1 cellular context compared by ENCODE assay signal in the genomic region with DNA sequence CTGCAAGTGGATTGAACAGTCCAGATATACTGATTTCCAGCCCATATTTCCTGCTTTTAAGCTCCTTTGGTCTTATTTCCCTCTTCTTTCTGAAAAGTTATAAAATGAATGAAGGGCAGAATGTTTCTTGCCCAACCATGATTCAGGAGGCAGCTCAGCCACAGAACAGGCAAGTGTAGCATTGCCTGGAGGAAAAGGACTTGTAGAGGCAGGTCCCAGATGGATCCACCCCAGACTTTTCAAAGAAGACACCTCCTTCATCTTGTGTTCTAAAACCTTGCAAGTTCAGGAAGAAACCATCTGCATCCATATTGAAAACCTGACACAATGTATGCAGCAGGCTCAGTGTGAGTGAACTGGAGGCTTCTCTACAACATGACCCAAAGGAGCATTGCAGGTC.
TF ChIP-seq lines count a peak whose summit lies in the region.

A gene with protein sequence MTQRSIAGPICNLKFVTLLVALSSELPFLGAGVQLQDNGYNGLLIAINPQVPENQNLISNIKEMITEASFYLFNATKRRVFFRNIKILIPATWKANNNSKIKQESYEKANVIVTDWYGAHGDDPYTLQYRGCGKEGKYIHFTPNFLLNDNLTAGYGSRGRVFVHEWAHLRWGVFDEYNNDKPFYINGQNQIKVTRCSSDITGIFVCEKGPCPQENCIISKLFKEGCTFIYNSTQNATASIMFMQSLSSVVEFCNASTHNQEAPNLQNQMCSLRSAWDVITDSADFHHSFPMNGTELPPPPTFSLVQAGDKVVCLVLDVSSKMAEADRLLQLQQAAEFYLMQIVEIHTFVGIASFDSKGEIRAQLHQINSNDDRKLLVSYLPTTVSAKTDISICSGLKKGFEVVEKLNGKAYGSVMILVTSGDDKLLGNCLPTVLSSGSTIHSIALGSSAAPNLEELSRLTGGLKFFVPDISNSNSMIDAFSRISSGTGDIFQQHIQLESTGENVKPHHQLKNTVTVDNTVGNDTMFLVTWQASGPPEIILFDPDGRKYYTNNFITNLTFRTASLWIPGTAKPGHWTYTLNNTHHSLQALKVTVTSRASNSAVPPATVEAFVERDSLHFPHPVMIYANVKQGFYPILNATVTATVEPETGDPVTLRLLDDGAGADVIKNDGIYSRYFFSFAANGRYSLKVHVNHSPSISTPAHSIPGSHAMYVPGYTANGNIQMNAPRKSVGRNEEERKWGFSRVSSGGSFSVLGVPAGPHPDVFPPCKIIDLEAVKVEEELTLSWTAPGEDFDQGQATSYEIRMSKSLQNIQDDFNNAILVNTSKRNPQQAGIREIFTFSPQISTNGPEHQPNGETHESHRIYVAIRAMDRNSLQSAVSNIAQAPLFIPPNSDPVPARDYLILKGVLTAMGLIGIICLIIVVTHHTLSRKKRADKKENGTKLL (plus strand): TSS at position 299 of the 400 bp plus-strand sequence. CDS start 77 bp downstream, at position 376.

TF ChIP-seq in H1, 55 proteins besides CTCF, POLR2A, EP300 and RAD21:
- TF ChIP-seq RNF2 (IDR thresholded peaks at IDR 0.05; ENCODE audit: borderline replicate concordance, low read depth, low read length, missing control alignments, poor library complexity, severe bottlenecking) (no peak), KDM1A (IDR thresholded peaks at IDR 0.05; ENCODE audit: borderline replicate concordance, low read length) (no peak), RBBP5 (IDR thresholded peaks at IDR 0.05; ENCODE audit: borderline replicate concordance, low read depth, low read length) (no peak), CEBPB (IDR thresholded peaks at IDR 0.05; ENCODE audit: low read depth, low read length) (no peak), GABPA (IDR thresholded peaks at IDR 0.05; ENCODE audit: borderline replicate concordance, insufficient read depth, low read length) (no peak), ASH2L (IDR thresholded peaks at IDR 0.05; ENCODE audit: low read length) (no peak), RXRA (IDR thresholded peaks at IDR 0.05; ENCODE audit: insufficient read depth, low read depth, low read length) (no peak), NRF1 (IDR thresholded peaks at IDR 0.05; ENCODE audit: low read depth, low read length) (no peak), CHD2 (IDR thresholded peaks at IDR 0.05; ENCODE audit: low read length) (no peak), CREB1 (IDR thresholded peaks at IDR 0.05) (no peak), ZNF274 (IDR thresholded peaks at IDR 0.05; ENCODE audit: borderline replicate concordance, extremely low read depth, low read length) (no peak), SIN3A (conservative IDR thresholded peaks at IDR 0.05 in 1 of 2, IDR thresholded peaks at IDR 0.05 in 1 of 2; ENCODE audit: low read depth in 1 of 2, low read length in 2 of 2) (no peak), TAF1 (IDR thresholded peaks at IDR 0.05; ENCODE audit: low read depth, low read length) (no peak), CHD1 (IDR thresholded peaks at IDR 0.05; ENCODE audit: low read depth, low read length) (no peak), YY1 (IDR thresholded peaks at IDR 0.05; ENCODE audit: low read depth, low read length) (no peak), EZH2 (IDR thresholded peaks at IDR 0.05; ENCODE audit: low read depth, low read length, severe bottlenecking) (no peak), EGR1 (IDR thresholded peaks at IDR 0.05; ENCODE audit: borderline replicate concordance, low read depth, low read length) (no peak)
- TF ChIP-seq, protein P1, sequence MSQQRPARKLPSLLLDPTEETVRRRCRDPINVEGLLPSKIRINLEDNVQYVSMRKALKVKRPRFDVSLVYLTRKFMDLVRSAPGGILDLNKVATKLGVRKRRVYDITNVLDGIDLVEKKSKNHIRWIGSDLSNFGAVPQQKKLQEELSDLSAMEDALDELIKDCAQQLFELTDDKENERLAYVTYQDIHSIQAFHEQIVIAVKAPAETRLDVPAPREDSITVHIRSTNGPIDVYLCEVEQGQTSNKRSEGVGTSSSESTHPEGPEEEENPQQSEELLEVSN (IDR thresholded peaks at IDR 0.05) = no peak
- TF ChIP-seq, protein P2, sequence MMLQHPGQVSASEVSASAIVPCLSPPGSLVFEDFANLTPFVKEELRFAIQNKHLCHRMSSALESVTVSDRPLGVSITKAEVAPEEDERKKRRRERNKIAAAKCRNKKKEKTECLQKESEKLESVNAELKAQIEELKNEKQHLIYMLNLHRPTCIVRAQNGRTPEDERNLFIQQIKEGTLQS (IDR thresholded peaks at IDR 0.05; ENCODE audit: insufficient read depth, low read depth, low read length) = no peak
